In the genomic region with DNA sequence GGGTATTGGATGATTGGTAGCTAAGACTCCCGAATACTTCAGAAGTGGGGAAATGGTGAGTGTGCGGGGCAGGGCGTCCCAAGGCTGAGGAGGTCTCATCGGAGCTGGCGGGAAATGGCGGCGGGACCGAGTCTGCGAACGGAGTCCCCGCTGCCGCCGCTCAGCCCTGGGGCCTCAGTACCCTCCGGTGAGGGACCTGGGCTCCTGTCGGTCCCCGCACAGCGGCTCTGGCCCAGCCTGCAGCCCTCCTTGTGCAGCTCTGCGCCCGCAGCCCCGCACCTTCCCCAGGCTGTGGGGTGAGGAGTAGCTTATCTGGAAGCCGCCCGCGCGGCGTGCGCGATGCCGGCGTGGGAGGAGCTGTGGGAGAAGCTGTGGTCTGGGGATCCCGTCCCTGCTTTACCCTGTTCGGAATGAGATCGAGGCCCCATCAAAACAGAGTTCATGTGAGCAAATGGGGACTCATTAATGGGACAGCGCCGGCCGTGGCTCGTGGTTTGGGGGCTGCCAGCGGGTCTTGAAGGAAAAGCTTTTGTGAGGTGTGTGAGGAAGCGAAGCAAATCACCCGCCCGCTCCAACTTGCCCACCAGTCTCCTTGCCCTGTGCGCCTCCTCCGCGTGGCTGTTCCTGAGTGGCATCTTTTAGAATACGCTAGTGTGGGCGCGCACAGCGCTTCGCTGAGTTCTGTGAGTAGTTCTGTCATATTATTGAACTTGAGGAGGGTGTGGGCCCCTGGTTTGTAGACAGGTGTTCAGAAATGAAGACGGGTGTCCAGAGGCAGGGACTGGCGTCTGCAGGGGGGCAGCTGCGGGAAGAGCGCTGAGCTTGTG, we compare ENCODE assay signal across 1 cellular context.
TF ChIP-seq lines count a peak whose summit lies in the region.

No MANE protein-coding gene starts in this region.

TF ChIP-seq in SK-N-SH treated with all-trans-retinoic acid at 6 μM for 48 hours, 23 proteins besides CTCF, POLR2A, EP300 and RAD21 (continued from another document):
- TF ChIP-seq, protein P1, sequence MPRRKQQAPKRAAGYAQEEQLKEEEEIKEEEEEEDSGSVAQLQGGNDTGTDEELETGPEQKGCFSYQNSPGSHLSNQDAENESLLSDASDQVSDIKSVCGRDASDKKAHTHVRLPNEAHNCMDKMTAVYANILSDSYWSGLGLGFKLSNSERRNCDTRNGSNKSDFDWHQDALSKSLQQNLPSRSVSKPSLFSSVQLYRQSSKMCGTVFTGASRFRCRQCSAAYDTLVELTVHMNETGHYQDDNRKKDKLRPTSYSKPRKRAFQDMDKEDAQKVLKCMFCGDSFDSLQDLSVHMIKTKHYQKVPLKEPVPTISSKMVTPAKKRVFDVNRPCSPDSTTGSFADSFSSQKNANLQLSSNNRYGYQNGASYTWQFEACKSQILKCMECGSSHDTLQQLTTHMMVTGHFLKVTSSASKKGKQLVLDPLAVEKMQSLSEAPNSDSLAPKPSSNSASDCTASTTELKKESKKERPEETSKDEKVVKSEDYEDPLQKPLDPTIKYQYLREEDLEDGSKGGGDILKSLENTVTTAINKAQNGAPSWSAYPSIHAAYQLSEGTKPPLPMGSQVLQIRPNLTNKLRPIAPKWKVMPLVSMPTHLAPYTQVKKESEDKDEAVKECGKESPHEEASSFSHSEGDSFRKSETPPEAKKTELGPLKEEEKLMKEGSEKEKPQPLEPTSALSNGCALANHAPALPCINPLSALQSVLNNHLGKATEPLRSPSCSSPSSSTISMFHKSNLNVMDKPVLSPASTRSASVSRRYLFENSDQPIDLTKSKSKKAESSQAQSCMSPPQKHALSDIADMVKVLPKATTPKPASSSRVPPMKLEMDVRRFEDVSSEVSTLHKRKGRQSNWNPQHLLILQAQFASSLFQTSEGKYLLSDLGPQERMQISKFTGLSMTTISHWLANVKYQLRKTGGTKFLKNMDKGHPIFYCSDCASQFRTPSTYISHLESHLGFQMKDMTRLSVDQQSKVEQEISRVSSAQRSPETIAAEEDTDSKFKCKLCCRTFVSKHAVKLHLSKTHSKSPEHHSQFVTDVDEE (CRISPR knock-in tag; IDR thresholded peaks at IDR 0.05): no peak
- TF ChIP-seq RARB (CRISPR knock-in tag; IDR thresholded peaks at IDR 0.05): no peak
- TF ChIP-seq, protein P2, sequence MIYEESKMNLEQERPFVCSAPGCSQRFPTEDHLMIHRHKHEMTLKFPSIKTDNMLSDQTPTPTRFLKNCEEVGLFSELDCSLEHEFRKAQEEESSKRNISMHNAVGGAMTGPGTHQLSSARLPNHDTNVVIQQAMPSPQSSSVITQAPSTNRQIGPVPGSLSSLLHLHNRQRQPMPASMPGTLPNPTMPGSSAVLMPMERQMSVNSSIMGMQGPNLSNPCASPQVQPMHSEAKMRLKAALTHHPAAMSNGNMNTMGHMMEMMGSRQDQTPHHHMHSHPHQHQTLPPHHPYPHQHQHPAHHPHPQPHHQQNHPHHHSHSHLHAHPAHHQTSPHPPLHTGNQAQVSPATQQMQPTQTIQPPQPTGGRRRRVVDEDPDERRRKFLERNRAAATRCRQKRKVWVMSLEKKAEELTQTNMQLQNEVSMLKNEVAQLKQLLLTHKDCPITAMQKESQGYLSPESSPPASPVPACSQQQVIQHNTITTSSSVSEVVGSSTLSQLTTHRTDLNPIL (CRISPR knock-in tag; IDR thresholded peaks at IDR 0.05; ENCODE audit: low read depth): no peak
- no peak for TF ChIP-seq SNAI2 (CRISPR knock-in tag; IDR thresholded peaks at IDR 0.05)
- no peak for TF ChIP-seq TCF4 (CRISPR knock-in tag; IDR thresholded peaks at IDR 0.05; ENCODE audit: borderline replicate concordance)
- no peak for TF ChIP-seq ZFP30 (CRISPR knock-in tag; IDR thresholded peaks at IDR 0.05)
- TF ChIP-seq ESRRG (CRISPR knock-in tag; IDR thresholded peaks at IDR 0.05): no peak
- TF ChIP-seq ISL1 (CRISPR knock-in tag; IDR thresholded peaks at IDR 0.05): no peak
